1 cellular context compared by ENCODE assay signal in the genomic region with DNA sequence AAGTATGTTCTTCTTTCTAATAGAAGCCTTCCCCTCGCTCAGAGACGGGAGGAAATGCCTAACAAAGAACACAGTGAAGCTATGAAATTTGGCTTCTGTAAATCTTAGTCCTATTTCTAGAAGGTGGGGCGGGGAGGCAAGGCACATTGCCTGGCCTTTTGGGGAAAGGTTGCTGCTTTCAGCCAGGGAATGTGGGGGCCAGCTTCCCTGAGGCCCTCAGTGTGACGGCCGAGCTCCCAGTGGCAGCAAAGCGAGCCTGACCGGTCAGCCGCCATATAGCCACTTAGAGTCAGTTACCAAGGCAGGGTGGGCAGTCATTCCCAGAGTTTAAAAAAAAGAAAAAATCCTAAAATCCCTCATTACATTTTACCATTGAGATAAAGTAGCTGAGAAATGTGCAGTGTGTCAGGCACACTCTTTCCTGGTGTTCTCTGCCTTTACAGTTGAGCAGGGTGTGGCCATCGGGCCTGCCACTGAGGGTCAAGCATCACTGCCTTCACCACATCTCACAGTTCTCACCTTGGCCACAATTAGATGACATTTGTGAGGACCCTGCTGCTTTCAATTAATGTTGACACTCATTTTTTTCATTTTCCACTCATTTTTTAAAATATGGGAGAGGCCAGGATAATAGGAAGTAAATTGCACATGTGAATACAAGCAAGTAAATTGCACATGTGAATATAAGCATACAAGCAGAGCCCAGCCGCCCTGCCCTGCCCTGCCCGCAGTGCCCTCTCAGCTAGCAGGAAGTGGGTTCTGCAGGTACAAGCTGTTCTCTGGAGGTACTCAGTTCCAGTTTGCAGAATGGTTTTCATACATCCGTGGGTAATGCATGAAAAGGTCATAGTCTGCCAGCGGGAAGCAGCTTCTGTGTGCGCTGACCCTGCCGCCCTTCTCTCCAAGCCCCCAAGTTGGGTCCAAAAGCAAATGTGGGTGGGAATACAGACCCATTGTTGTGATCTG.
TF ChIP-seq lines count a peak whose summit lies in the region.

No MANE protein-coding gene starts in this region.

TF ChIP-seq in SK-N-SH treated with all-trans-retinoic acid at 6 μM for 48 hours, 23 proteins besides CTCF, POLR2A, EP300 and RAD21 (continued from another document):
- TF ChIP-seq, protein P1, sequence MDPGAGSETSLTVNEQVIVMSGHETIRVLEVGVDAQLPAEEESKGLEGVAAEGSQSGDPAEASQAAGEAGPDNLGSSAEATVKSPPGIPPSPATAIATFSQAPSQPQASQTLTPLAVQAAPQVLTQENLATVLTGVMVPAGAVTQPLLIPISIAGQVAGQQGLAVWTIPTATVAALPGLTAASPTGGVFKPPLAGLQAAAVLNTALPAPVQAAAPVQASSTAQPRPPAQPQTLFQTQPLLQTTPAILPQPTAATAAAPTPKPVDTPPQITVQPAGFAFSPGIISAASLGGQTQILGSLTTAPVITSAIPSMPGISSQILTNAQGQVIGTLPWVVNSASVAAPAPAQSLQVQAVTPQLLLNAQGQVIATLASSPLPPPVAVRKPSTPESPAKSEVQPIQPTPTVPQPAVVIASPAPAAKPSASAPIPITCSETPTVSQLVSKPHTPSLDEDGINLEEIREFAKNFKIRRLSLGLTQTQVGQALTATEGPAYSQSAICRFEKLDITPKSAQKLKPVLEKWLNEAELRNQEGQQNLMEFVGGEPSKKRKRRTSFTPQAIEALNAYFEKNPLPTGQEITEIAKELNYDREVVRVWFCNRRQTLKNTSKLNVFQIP (CRISPR knock-in tag; IDR thresholded peaks at IDR 0.05; ENCODE audit: borderline replicate concordance, low read depth): no peak
- TF ChIP-seq OSR1 (CRISPR knock-in tag; IDR thresholded peaks at IDR 0.05) (no peak), ZC3H10 (CRISPR knock-in tag; IDR thresholded peaks at IDR 0.05) (no peak)
TF ChIP-seq in SK-N-SH treated with all-trans-retinoic acid at 6 μM for 48 hours: peak in this region for 0.
